23 cellular contexts compared by ENCODE assay signal in genomic region chr2:235264512-235264911, GRCh38.
A peak's percentile ranks its signal among the peaks of the same experiment; 100 is the strongest.
DNase-seq lines count a peak whose midpoint lies in the region; ATAC-seq and TF ChIP-seq lines count a peak whose summit lies in the region.
"Had no signal": no experiment of that assay in that cellular context is flagged by ENCODE, and none has a peak within 500 bp of the region (broad histone marks: within the 10 kb centered on the region; RNA-seq: fewer than 3 reads in every experiment).

No MANE protein-coding gene starts in this region.

- peak overlapping the region; percentile 87 for H3K4me2 ChIP-seq in HCT116 (ENCODE audit: low read length)
- no peak overlapping the region for H3K4me2 ChIP-seq in neuronal stem cell (ENCODE audit: insufficient read depth, low read length, poor library complexity, severe bottlenecking)

- H3K36me3 Mint-ChIP-seq in CD14-positive monocyte, result no peaks in the 10 kb centered on the region
- H3K36me3 Mint-ChIP-seq: CD4-positive, alpha-beta memory T cell had no signal

- peaks cover 6% of the 10 kb centered on the region for H3K4me1 Mint-ChIP-seq in CD14-positive monocyte
- H3K4me1 Mint-ChIP-seq: CD4-positive, alpha-beta memory T cell had no signal

- no peak overlapping the region for H3K14ac ChIP-seq in neuronal stem cell (ENCODE audit: low read length)

- no peak overlapping the region for H3K4me3 Mint-ChIP-seq in CD14-positive monocyte
- H3K4me3 Mint-ChIP-seq: activated T-cell treated with anti-CD3 and anti-CD28 coated beads, Interleukin-2, amount 50 U/mL, for 24 hours; CD4-positive, alpha-beta memory T cell; dendritic cell treated with granulocyte-macrophage colony-stimulating factor and Interleukin-4, amounts not matched to agents 40 ng/mL and 50 ng/mL, for 4 days; immature natural killer cell had no signal

- H3K27ac Mint-ChIP-seq in CD14-positive monocyte, result no peak overlapping the region
- H3K27ac Mint-ChIP-seq: activated T-cell treated with anti-CD3 and anti-CD28 coated beads, Interleukin-2, amount 50 U/mL, for 24 hours; CD4-positive, alpha-beta memory T cell; dendritic cell treated with granulocyte-macrophage colony-stimulating factor and Interleukin-4, amounts not matched to agents 40 ng/mL and 50 ng/mL, for 4 days; immature natural killer cell had no signal

- H3K9ac ChIP-seq in HCT116 (ENCODE audit: low read length) (peak overlapping the region; percentile 46; the same call in 1 of the 2 replicates), neuronal stem cell (ENCODE audit: low read depth, low read length, poor library complexity) (no peak overlapping the region)

- H2BK5ac ChIP-seq in neuronal stem cell (ENCODE audit: low read length), result no peak overlapping the region

- no peaks in the 10 kb centered on the region for H4K20me1 ChIP-seq in HCT116 (ENCODE audit: insufficient read depth)

- TF ChIP-seq RAD21 in HCT116 (IDR thresholded peaks at IDR 0.05; ENCODE audit: low read depth), result no peak

- RAD21 ChIA-PET in HCT116 (lab: Charles Lee; ENCODE audit: low non-redundant PET in 1 of 2, low total read pairs in 2 of 2, uncharacterized antibody in 2 of 2, unreplicated experiment in 2 of 2), result no interaction called here

- POLR2A ChIA-PET in HCT116 (lab: Charles Lee), result no interaction called here

- H3K27ac ChIP-seq in ACC112 (ENCODE audit: low read depth, low read length) (peak overlapping the region; percentile 67; the same call in 1 of the 2 replicates), HCT116 (ENCODE audit: low read depth, low read length) (no peak overlapping the region), dorsolateral prefrontal cortex (peak overlapping the region in 40 of 59 donors; percentile 3 to 92 (median 79)), neuronal stem cell (replicated peaks; ENCODE audit: low read length) (no peak overlapping the region)
- H3K27ac ChIP-seq: ovary had no signal

- H3K4me3 ChIP-seq in ACC112 (ENCODE audit: low read depth, low read length) (no peak overlapping the region), HCT116 (replicated peaks in 1 of 2; ENCODE audit: low read depth in 1 of 2, low read length in 2 of 2) (peak overlapping the region in 1 of 2 experiments; percentile 55; a peak in 1 of 4 replicates), dorsolateral prefrontal cortex (no peak overlapping the region), neuronal stem cell (ENCODE audit: low read length in 2 of 2) (no peak overlapping the region)
- H3K4me3 ChIP-seq: ovary had no signal

- H3K4me1 ChIP-seq in ACC112 (ENCODE audit: control insufficient read depth, insufficient read depth, low read length, unreplicated experiment) (peaks cover 28% of the 10 kb centered on the region), HCT116 (ENCODE audit: control insufficient read depth in 1 of 2, insufficient read depth in 2 of 2, low read length in 2 of 2) (peaks cover 18 to 26% of the 10 kb centered on the region in 2 experiments; a peak in 3 of 4 replicates), neuronal stem cell (ENCODE audit: control insufficient read depth in 2 of 2, insufficient read depth in 1 of 2, low read depth in 1 of 2, low read length in 2 of 2) (peaks cover 0 to 14% of the 10 kb centered on the region in 2 donors)
- H3K4me1 ChIP-seq: gastrocnemius medialis had no signal

- no peak for ATAC-seq in HCT116

- intact Hi-C loops in HCT116 (cut with micrococcal nuclease) (loop anchor here (5.0 kb wide), 1 partner anchor 127 kb away; no protein-coding TSS in a partner anchor), dorsolateral prefrontal cortex (cut with DNase I) (loop anchor here in 1 of 2 donors (10.0 kb wide), 3 partner anchors 120 to 320 kb away; no protein-coding TSS in a partner anchor), CD14-positive monocyte (cut with micrococcal nuclease) (no loop called here)

- no peak overlapping the region for H2AK5ac ChIP-seq in neuronal stem cell (ENCODE audit: low read depth, low read length)

- H3K18ac ChIP-seq in neuronal stem cell (ENCODE audit: low read length), result peak overlapping the region; percentile 20

- H2BK120ac ChIP-seq in neuronal stem cell (ENCODE audit: low read depth, low read length), result no peak overlapping the region

- no peak overlapping the region for H2BK15ac ChIP-seq in neuronal stem cell (ENCODE audit: low read length)

- H3K79me1 ChIP-seq in neuronal stem cell (ENCODE audit: low read depth, low read length), result no peaks in the 10 kb centered on the region

- H3K9me2 ChIP-seq in HCT116 (ENCODE audit: insufficient read depth), result no peaks in the 10 kb centered on the region

- no peak overlapping the region for H2BK12ac ChIP-seq in neuronal stem cell (ENCODE audit: low read length)

- H3K9me3 ChIP-seq in HCT116 (ENCODE audit: control insufficient read depth in 1 of 2, insufficient read depth in 1 of 2, low read depth in 1 of 2, low read length in 2 of 2) (no peaks in the 10 kb centered on the region), neuronal stem cell (replicated peaks in 1 of 2; ENCODE audit: control insufficient read depth in 2 of 2, insufficient read depth in 1 of 2, low read depth in 1 of 2, low read length in 2 of 2) (peaks cover 0 to 17% of the 10 kb centered on the region in 2 donors)
- H3K9me3 ChIP-seq: gastrocnemius medialis, ovary had no signal

- TF ChIP-seq POLR2A in HCT116 (IDR thresholded peaks at IDR 0.05; ENCODE audit: borderline replicate concordance, extremely low read depth, insufficient read depth, insufficient read length), result no peak

- BruUV-seq in HCT116 (replicated peaks; lab: Mats Ljungman, UMichigan), result no TSS peak

- H3K36me3 ChIP-seq in ACC112 (ENCODE audit: insufficient read depth, low read length), result no peaks in the 10 kb centered on the region
- no peaks in the 10 kb centered on the region for H3K36me3 ChIP-seq in HCT116 (ENCODE audit: control insufficient read depth in 1 of 2, insufficient read depth in 2 of 2, low read length in 2 of 2)
- no peaks in the 10 kb centered on the region for H3K36me3 ChIP-seq in neuronal stem cell (replicated peaks in 1 of 2; ENCODE audit: control insufficient read depth in 2 of 2, insufficient read depth in 2 of 2, low read length in 2 of 2)
- H3K36me3 ChIP-seq: gastrocnemius medialis, ovary had no signal

- H3K79me2 ChIP-seq in ACC112 (ENCODE audit: control insufficient read depth, insufficient read depth, low read length, unreplicated experiment), result no peaks in the 10 kb centered on the region
- H3K79me2 ChIP-seq in HCT116 (ENCODE audit: insufficient read depth, low read length), result no peaks in the 10 kb centered on the region

- H3K9me3 Mint-ChIP-seq in CD14-positive monocyte, result peaks cover 0 to 8% (median 3%) of the 10 kb centered on the region in 7 donors
- H3K9me3 Mint-ChIP-seq: activated T-cell treated with anti-CD3 and anti-CD28 coated beads, Interleukin-2, amount 50 U/mL, for 24 hours; dendritic cell treated with granulocyte-macrophage colony-stimulating factor and Interleukin-4, amounts not matched to agents 40 ng/mL and 50 ng/mL, for 4 days; nephron had no signal

- peaks cover 20 to 43% (median 25%) of the 10 kb centered on the region in 3 donors for H3K27me3 Mint-ChIP-seq in CD14-positive monocyte (ENCODE audit: low read depth in 3 of 3)

- WGBS in neuronal stem cell (ENCODE audit: extremely low coverage in 2 of 2, insufficient read length in 2 of 2, insufficient replicate concordance in 1 of 2), 2 donors, result no CpG with 5 or more reads among the region's 8 CpGs

- H3K23ac ChIP-seq in neuronal stem cell (ENCODE audit: low read depth, low read length, poor library complexity), result no peak overlapping the region

- TF ChIP-seq CTCF in HCT116 (IDR thresholded peaks at IDR 0.05 in 2 of 3, conservative IDR thresholded peaks at IDR 0.05 in 1 of 3; ENCODE audit: borderline replicate concordance in 1 of 3, insufficient read depth in 1 of 3, low read depth in 2 of 3, low read length in 2 of 3) (no peak), dorsolateral prefrontal cortex (IDR thresholded peaks at IDR 0.05 in 54 of 56, conservative IDR thresholded peaks at IDR 0.05 in 2 of 56; ENCODE audit: low read depth in 1 of 56, partially characterized antibody in 56 of 56) (no peak), CD14-positive monocyte (IDR thresholded peaks at IDR 0.05) (no peak)

- H2AFZ ChIP-seq in ACC112 (ENCODE audit: low read length, unreplicated experiment), result no peak overlapping the region
- H2AFZ ChIP-seq in HCT116 (ENCODE audit: low read depth, low read length, poor library complexity, severe bottlenecking), result peak overlapping the region; percentile 98
- no peak overlapping the region for H2AFZ ChIP-seq in neuronal stem cell (ENCODE audit: low read length)

- no peak overlapping the region for H4K91ac ChIP-seq in neuronal stem cell (ENCODE audit: low read depth, low read length, poor library complexity)

- DNase-seq in HCT116 (ENCODE audit: low read depth, low spot score) (no peak), dorsolateral prefrontal cortex (no peak), neuronal stem cell (ENCODE audit: low spot score) (no peak), CD14-positive monocyte (ENCODE audit: low spot score) (no peak), iPS-NIHi7 (ENCODE audit: extremely low spot score) (no peak)
- no peak for DNase-seq in activated CD4-positive, alpha-beta T cell treated with anti-CD3 and anti-CD28 coated beads, Interleukin-2, amount 50 U/mL, for 1 hour
- no peak for DNase-seq in activated CD4-positive, CD25-positive, alpha-beta regulatory T cell treated with anti-CD3 and anti-CD28 coated beads, Interleukin-2, amount 50 U/mL, for 72 hours
- DNase-seq: activated CD4-positive, alpha-beta T cell treated with anti-CD3 and anti-CD28 coated beads for 48 hours; activated gamma-delta T cell; activated T-cell treated with anti-CD3 and anti-CD28 coated beads, Interleukin-2, amount 50 U/mL, for 24 hours; CD4-positive, alpha-beta memory T cell; central memory CD4-positive, alpha-beta T cell; gastrocnemius medialis; H7; hippocampal formation; immature natural killer cell; NCI-H1105; NCI-H2029; ovary; stimulated activated CD4-positive, alpha-beta T cell treated with anti-CD3 and anti-CD28 coated beads, Interleukin-2, amount 100 ng/mL, for 48 hours had no signal

- H4K8ac ChIP-seq in neuronal stem cell (ENCODE audit: low read depth, low read length), result no peak overlapping the region

- H3K27me3 ChIP-seq in ACC112 (ENCODE audit: insufficient read depth, low read length), result no peaks in the 10 kb centered on the region
- H3K27me3 ChIP-seq in HCT116 (ENCODE audit: insufficient read depth, low read length), result no peaks in the 10 kb centered on the region
- H3K27me3 ChIP-seq in dorsolateral prefrontal cortex, result no peaks in the 10 kb centered on the region
- H3K27me3 ChIP-seq in neuronal stem cell (ENCODE audit: control insufficient read depth in 3 of 3, insufficient read depth in 3 of 3, low read depth in 1 of 3, low read length in 3 of 3), result no peaks in the 10 kb centered on the region
- H3K27me3 ChIP-seq: ovary had no signal

- H3K4ac ChIP-seq in neuronal stem cell (ENCODE audit: low read length), result no peak overlapping the region

- CTCF ChIA-PET in HCT116 (lab: Charles Lee), result interaction anchor here (1.6 kb wide), 1 partner anchor 329 kb away, joined by 3 read pairs; no protein-coding TSS in a partner anchor

TF ChIP-seq in HCT116, 20 proteins besides CTCF, POLR2A, EP300 and RAD21 (continues in another document):
- TF ChIP-seq ELF1 (IDR thresholded peaks at IDR 0.05; ENCODE audit: borderline replicate concordance, low read depth), result no peak

Comparison
In these comparisons a context has a peak if more than half of its experiments do, and no peak if none do; other contexts are left out.
1. H3K27ac ChIP-seq: peak in ACC112 (single experiment) and dorsolateral prefrontal cortex (40 of 59); none in HCT116 (single experiment) and neuronal stem cell (single experiment).